In genomic region chr1:10950316-10951172, GRCh38 we compare ENCODE assay signal across 24 cellular contexts.
A peak's percentile ranks its signal among the peaks of the same experiment; 100 is the strongest.
DNase-seq lines count a peak whose midpoint lies in the region; ATAC-seq, FAIRE-seq and TF ChIP-seq lines count a peak whose summit lies in the region.
"Had no signal": no experiment of that assay in that cellular context is flagged by ENCODE, and none has a peak within 500 bp of the region (broad histone marks: within the 10 kb centered on the region; RNA-seq: fewer than 3 reads in every experiment).

No MANE protein-coding gene starts in this region.

- TF ChIP-seq POLR2A in HepG2 (IDR thresholded peaks at IDR 0.05; ENCODE audit: insufficient read depth in 1 of 2, low read depth in 2 of 2, low read length in 2 of 2): no peak
- TF ChIP-seq POLR2A in right lobe of liver (IDR thresholded peaks at IDR 0.05): no peak

- H3K9ac ChIP-seq in HepG2 (ENCODE audit: insufficient read depth, low read depth, low read length) (no peak overlapping the region), kidney (ENCODE audit: low read length in 2 of 2) (no peak overlapping the region)

- H3K4me3 ChIP-seq in HepG2 (replicated peaks in 1 of 3; ENCODE audit: insufficient read depth in 1 of 3, low read depth in 2 of 3, low read length in 3 of 3) (no peak overlapping the region), right lobe of liver (no peak overlapping the region), kidney (ENCODE audit: low read length in 2 of 2) (no peak overlapping the region)
- H3K4me3 ChIP-seq: HAP-1, MG63 had no signal

- ATAC-seq in HepG2 (no peak), right lobe of liver (no peak), GM19397 (IDR thresholded peaks at IDR 0.05; ENCODE audit: unreplicated experiment) (no peak)

- WGBS in HepG2 (ENCODE audit: low lambda C conversion rate): 58% methylated on average over 12 of the region's 17 CpGs
- WGBS in right lobe of liver (ENCODE audit: insufficient coverage, low coverage, low lambda C conversion rate, missing lambda C conversion rate): 71% methylated on average over 5 of the region's 17 CpGs

- TF ChIP-seq EP300 in HepG2 (IDR thresholded peaks at IDR 0.05; ENCODE audit: low read depth in 2 of 2, low read length in 2 of 2): no peak
- TF ChIP-seq EP300 in HepG2 (CRISPR knock-in tag; IDR thresholded peaks at IDR 0.05; ENCODE audit: borderline replicate concordance): no peak

- in situ Hi-C loops in HepG2 (cut with HindIII; ENCODE audit: extremely low pct_ligation_motif_present, low pct_unique_long_range_greater_than_20kb) (no loop called here), GM13976 (cut with MboI; ENCODE audit: low sequenced_read_pairs, unreplicated experiment) (no loop called here)

- CTCF ChIA-PET in HepG2 (lab: Yijun Ruan, JAX; ENCODE audit: low intra/inter-chr PET ratio, low total read pairs): no interaction called here

- H3K36me3 ChIP-seq in HepG2 (replicated peaks in 1 of 2; ENCODE audit: control insufficient read depth in 1 of 2, insufficient read depth in 2 of 2, low read length in 2 of 2) (no peaks in the 10 kb centered on the region), right lobe of liver (no peaks in the 10 kb centered on the region), kidney (ENCODE audit: control insufficient read depth in 1 of 2, insufficient read depth in 2 of 2, low read length in 2 of 2) (no peaks in the 10 kb centered on the region)
- H3K36me3 ChIP-seq: HAP-1, MG63 had no signal

- no TSS peak for BruUV-seq in HepG2 (replicated peaks; lab: Mats Ljungman, UMichigan)

- no peak overlapping the region for H3K4me2 ChIP-seq in HepG2 (ENCODE audit: low read depth, low read length)

- intact Hi-C loops in HepG2 (cut with micrococcal nuclease; ENCODE audit: unreplicated experiment): no loop called here
- intact Hi-C loops in right lobe of liver (cut with DNase I): no loop called here
- intact Hi-C loops in kidney (cut with DNase I): no loop called here

- DNase-seq in HepG2 (ENCODE audit: low spot score) (no peak), right lobe of liver (no peak), astrocyte of the hippocampus (ENCODE audit: low read depth, low spot score) (peak; percentile 25), kidney (peak; percentile 55), COR-L47 (lab: John Stamatoyannopoulos, UW) (no peak), GM13976 (ENCODE audit: low spot score) (no peak)
- DNase-seq: ACHN; C1 segment of cervical spinal cord; CD8-positive, alpha-beta memory T cell; DND-41; Karpas-422; MG63; NCI-H1092; NCI-H146; NCI-H2081; NCI-H2171 treated with DMSO at 0.1 percent for 48 hours; NCI-H446 treated with DMSO at 0.1 percent for 48 hours; NK-92 treated with Interleukin-12 subunit alpha and Interleukin-12 subunit beta, amount 100 ng/mL, for 24 hours; SHP77 had no signal

- no peaks in the 10 kb centered on the region for H4K20me1 ChIP-seq in HepG2 (ENCODE audit: insufficient read depth, low read length)

- no peak overlapping the region for H2AFZ ChIP-seq in HepG2 (ENCODE audit: low read length)

- TF ChIP-seq RAD21 in HepG2 (CRISPR knock-in tag; IDR thresholded peaks at IDR 0.05): no peak

- H3K27me3 ChIP-seq in HepG2 (ENCODE audit: control insufficient read depth in 1 of 2, insufficient read depth in 2 of 2, low read length in 2 of 2) (peaks cover 13 to 47% of the 10 kb centered on the region in 2 experiments; a peak in 4 of 5 replicates), right lobe of liver (no peaks in the 10 kb centered on the region)
- H3K27me3 ChIP-seq: MG63 had no signal

- no peak for TF ChIP-seq CTCF in HepG2 (CRISPR knock-in tag; IDR thresholded peaks at IDR 0.05)
- no peak for TF ChIP-seq CTCF in right lobe of liver (IDR thresholded peaks at IDR 0.05)
- no peak for TF ChIP-seq CTCF in kidney (IDR thresholded peaks at IDR 0.05; ENCODE audit: borderline replicate concordance, extremely low read depth, insufficient read depth)
- TF ChIP-seq CTCF in GM13976 (IDR thresholded peaks at IDR 0.05; ENCODE audit: borderline replicate concordance, control extremely low read depth, extremely low read depth, insufficient read depth, missing control alignments): no peak

- FAIRE-seq in HepG2 (lab: Jason Lieb, UNC) (no peak), kidney (lab: Jason Lieb, UNC) (no peak)
- FAIRE-seq: G401.6, HTR-8/SVneo, RCC 7860 had no signal

- H3K27ac ChIP-seq in HepG2 (ENCODE audit: extremely low read length, insufficient read depth, low read length) (no peak overlapping the region), right lobe of liver (no peak overlapping the region), kidney (ENCODE audit: low read depth in 2 of 2, low read length in 2 of 2) (no peak overlapping the region)

- H3K4me1 ChIP-seq in HepG2 (ENCODE audit: insufficient read depth, low read length): no peaks in the 10 kb centered on the region
- no peaks in the 10 kb centered on the region for H3K4me1 ChIP-seq in right lobe of liver
- no peaks in the 10 kb centered on the region for H3K4me1 ChIP-seq in kidney (ENCODE audit: control insufficient read depth in 1 of 2, insufficient read depth in 1 of 2, low read depth in 1 of 2, low read length in 2 of 2)
- H3K4me1 ChIP-seq: HAP-1 had no signal

- POLR2A ChIA-PET in HepG2 (lab: Yijun Ruan, JAX): no interaction called here

- H3K9me3 ChIP-seq in HepG2 (ENCODE audit: low read length) (no peaks in the 10 kb centered on the region), right lobe of liver (no peaks in the 10 kb centered on the region), kidney (ENCODE audit: control insufficient read depth in 1 of 2, low read length in 2 of 2) (peaks cover 4 to 5% of the 10 kb centered on the region in 2 donors)

- H3K79me2 ChIP-seq in HepG2 (ENCODE audit: insufficient read depth, low read length): no peaks in the 10 kb centered on the region

TF ChIP-seq in HepG2, 621 proteins besides CTCF, POLR2A, EP300 and RAD21:
- 0 out of 2 replicates have a peak, but pooled peaks have one; percentile 19 for TF ChIP-seq ZNF263 (CRISPR knock-in tag; IDR thresholded peaks at IDR 0.05)
- no peak for TF ChIP-seq ZNF674 (CRISPR knock-in tag; IDR thresholded peaks at IDR 0.05; ENCODE audit: low read depth)

Comparison
In these comparisons a context has a peak if more than half of its experiments do, and no peak if none do; other contexts are left out.
1. DNase-seq: peak in astrocyte of the hippocampus (single experiment) and kidney (single experiment); none in HepG2 (single experiment), right lobe of liver (0 of 3), COR-L47 (single experiment) and GM13976 (single experiment).